Comparison of ENCODE assay signal across 35 cellular contexts in the genomic region with DNA sequence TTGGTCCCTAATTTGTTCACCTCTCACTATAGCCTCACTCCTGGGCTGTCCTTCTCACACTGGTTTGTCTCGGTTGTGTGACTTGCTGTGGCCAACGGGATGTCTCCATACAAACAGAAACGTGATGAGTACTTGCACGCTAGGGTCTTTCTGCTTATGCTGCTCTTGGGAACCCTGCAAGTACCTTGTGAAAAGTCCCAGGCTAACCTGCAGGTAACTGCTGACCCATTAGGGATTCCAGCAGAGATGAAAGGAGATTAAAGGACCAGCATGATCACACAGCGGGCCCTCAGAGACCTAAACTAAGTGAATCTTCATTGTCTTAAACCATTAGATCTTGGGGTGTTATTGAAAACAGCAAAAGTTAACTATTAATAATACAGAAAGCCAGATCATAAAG.
"Had no signal": no experiment of that assay in that cellular context is flagged by ENCODE, and none has a peak within 500 bp of the region (broad histone marks: within the 10 kb centered on the region; RNA-seq: fewer than 3 reads in every experiment).

No MANE protein-coding gene starts in this region.

- H3K9me3 Mint-ChIP-seq: activated CD8-positive, alpha-beta T cell treated with anti-CD3 and anti-CD28 coated beads for 36 hours; activated naive CD8-positive, alpha-beta T cell treated with anti-CD3 and anti-CD28 coated beads for 36 hours had no signal

- H3K9me3 ChIP-seq: Peyer's patch, SJSA1, SK-N-SH had no signal

- H3K9me2 ChIP-seq: SK-N-SH had no signal

- H3K27ac ChIP-seq: brain microvascular endothelial cell, Peyer's patch, SJSA1, VCaP had no signal

- H3K27ac Mint-ChIP-seq: activated CD8-positive, alpha-beta T cell treated with anti-CD3 and anti-CD28 coated beads for 36 hours; activated naive CD8-positive, alpha-beta T cell treated with anti-CD3 and anti-CD28 coated beads for 36 hours; activated T-cell treated with anti-CD3 and anti-CD28 coated beads, Interleukin-2, amount 50 U/mL, for 72 hours; activated T-helper 17 cell treated with anti-CD3 and anti-CD28 coated beads, Interleukin-2, amount 50 U/mL, for 72 hours; T-cell; T-helper 17 cell had no signal

- H3K27me3 ChIP-seq: brain microvascular endothelial cell, Peyer's patch, SJSA1 had no signal

- H3K9ac ChIP-seq: SK-N-SH had no signal

- H3K4me3 Mint-ChIP-seq: activated CD8-positive, alpha-beta T cell treated with anti-CD3 and anti-CD28 coated beads for 36 hours; activated naive CD8-positive, alpha-beta T cell treated with anti-CD3 and anti-CD28 coated beads for 36 hours; activated T-cell treated with anti-CD3 and anti-CD28 coated beads, Interleukin-2, amount 50 U/mL, for 72 hours; activated T-helper 17 cell treated with anti-CD3 and anti-CD28 coated beads, Interleukin-2, amount 50 U/mL, for 72 hours; T-cell; T-helper 17 cell had no signal

- DNase-seq: activated CD4-positive, alpha-beta T cell treated with anti-CD3 and anti-CD28 coated beads for 1 hour; activated CD4-positive, alpha-beta T cell treated with anti-CD3 and anti-CD28 coated beads for 48 hours; activated CD4-positive, CD25-positive, alpha-beta regulatory T cell; activated CD8-positive, alpha-beta T cell treated with anti-CD3 and anti-CD28 coated beads for 36 hours; activated effector memory CD4-positive, alpha-beta T cell treated with anti-CD3 and anti-CD28 coated beads, Interleukin-2, amount 50 U/mL, for 16 hours; activated naive CD4-positive, alpha-beta T cell; activated naive CD4-positive, alpha-beta T cell treated with anti-CD3 and anti-CD28 coated beads, Interleukin-2, amount 50 U/mL, for 16 hours; activated naive CD8-positive, alpha-beta T cell treated with anti-CD3 and anti-CD28 coated beads for 36 hours; activated T-cell treated with anti-CD3 and anti-CD28 coated beads, Interleukin-2, amount 50 U/mL, for 1 hour; activated T-cell treated with anti-CD3 and anti-CD28 coated beads, Interleukin-2, amount 50 U/mL, for 72 hours; amniotic stem cell; aorta; brain microvascular endothelial cell; central memory CD4-positive, alpha-beta T cell; Karpas-422; KBM-7; NCI-H1105; NCI-H1417 treated with DMSO at 0.1 percent for 48 hours; NCI-H187 treated with DMSO at 0.1 percent for 48 hours; NCI-H2081; NCI-H2171 treated with DMSO at 0.1 percent for 48 hours; NCI-H2227 treated with DMSO at 0.1 percent for 48 hours; NCI-H446 treated with DMSO at 0.1 percent for 48 hours; NCI-H524 treated with DMSO at 0.1 percent for 48 hours; NK-92 treated with Interleukin-12 subunit alpha and Interleukin-12 subunit beta, amount 100 ng/mL, for 24 hours; PC-3; Peyer's patch; RPMI8226; SHP77 treated with DMSO at 0.1 percent for 48 hours; SK-N-SH; T-cell; T-helper 17 cell had no signal

- H3K36me3 Mint-ChIP-seq: activated naive CD8-positive, alpha-beta T cell treated with anti-CD3 and anti-CD28 coated beads for 36 hours; T-cell had no signal

- H3K4me1 ChIP-seq: Peyer's patch had no signal

- ATAC-seq: activated CD8-positive, alpha-beta T cell treated with anti-CD3 and anti-CD28 coated beads for 36 hours; activated T-cell treated with anti-CD3 and anti-CD28 coated beads, Interleukin-2, amount 50 U/mL, for 72 hours; activated T-helper 17 cell treated with anti-CD3 and anti-CD28 coated beads, Interleukin-2, amount 50 U/mL, for 72 hours; PC-3; T-cell; T-helper 17 cell had no signal

- H3K4me1 Mint-ChIP-seq: activated T-helper 17 cell treated with anti-CD3 and anti-CD28 coated beads, Interleukin-2, amount 50 U/mL, for 72 hours; T-cell; T-helper 17 cell had no signal

- H3K4me2 ChIP-seq: SK-N-SH had no signal

- H3K4me3 ChIP-seq: Peyer's patch, SJSA1 had no signal

- H3K36me3 ChIP-seq: brain microvascular endothelial cell, Peyer's patch, SJSA1 had no signal

- H3K27me3 Mint-ChIP-seq: activated CD8-positive, alpha-beta T cell treated with anti-CD3 and anti-CD28 coated beads for 36 hours; activated T-helper 17 cell treated with anti-CD3 and anti-CD28 coated beads, Interleukin-2, amount 50 U/mL, for 72 hours; T-cell; T-helper 17 cell had no signal
